Comparison of ENCODE assay signal across 23 cellular contexts in the genomic region with DNA sequence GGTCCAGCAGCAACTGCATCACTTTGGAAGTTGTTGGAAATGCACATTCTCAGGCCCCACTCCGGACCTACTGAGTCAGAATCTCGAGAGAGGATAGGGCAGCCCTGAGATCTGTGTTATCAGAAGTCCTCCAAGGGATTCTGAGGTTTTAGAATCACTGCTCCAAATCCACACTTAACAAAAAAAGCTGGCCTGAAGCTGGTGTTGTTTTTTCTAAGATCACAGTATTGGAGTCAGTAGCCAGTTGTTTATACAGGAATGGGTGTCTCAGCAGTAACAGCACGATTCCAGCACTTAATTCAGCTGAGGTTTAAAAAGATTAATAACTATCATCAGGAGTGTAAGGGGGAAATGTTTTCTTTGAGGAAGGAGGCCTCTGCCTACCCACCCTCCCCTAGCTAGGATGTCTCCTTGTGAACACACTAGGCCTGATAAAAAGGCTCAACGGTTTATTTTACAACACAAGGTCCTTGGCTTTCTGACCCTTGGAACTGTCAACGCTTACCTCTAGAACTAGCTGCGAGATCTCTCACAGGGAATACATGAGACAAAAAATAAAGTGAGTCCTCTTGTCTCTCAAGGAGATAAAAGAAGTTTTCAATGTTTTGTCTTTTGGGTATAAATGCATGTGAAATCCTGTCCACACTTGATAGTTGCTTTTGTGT.
"Had no signal": no experiment of that assay in that cellular context is flagged by ENCODE, and none has a peak within 500 bp of the region (broad histone marks: within the 10 kb centered on the region; RNA-seq: fewer than 3 reads in every experiment).

No MANE protein-coding gene starts in this region.

- H3K9me3 ChIP-seq: lower lobe of right lung, testis, vagina had no signal

- H3K9ac ChIP-seq: neural progenitor cell had no signal

- H2AFZ ChIP-seq: neural progenitor cell had no signal

- H3K36me3 Mint-ChIP-seq: activated naive CD4-positive, alpha-beta T cell treated with anti-CD3 and anti-CD28 coated beads, Interleukin-2, amount 10 ng/mL, durations not matched to agents 7 days and 5 days had no signal

- ATAC-seq: activated T-cell treated with anti-CD3 and anti-CD28 coated beads, Interleukin-2, amount 50 U/mL, for 72 hours; heart right ventricle; left lobe of liver; naive thymus-derived CD4-positive, alpha-beta T cell; sciatic nerve had no signal

- H3K27ac Mint-ChIP-seq: activated naive CD4-positive, alpha-beta T cell treated with anti-CD3 and anti-CD28 coated beads, Interleukin-2, amount 10 ng/mL, durations not matched to agents 7 days and 5 days; activated T-cell treated with anti-CD3 and anti-CD28 coated beads, Interleukin-2, amount 50 U/mL, for 72 hours had no signal

- H3K36me3 ChIP-seq: heart right ventricle, lower lobe of right lung, neural progenitor cell, vagina had no signal

- H3K4me3 ChIP-seq: coronary artery, heart right ventricle, lower lobe of right lung, neural progenitor cell, smooth muscle cell, testis, vagina had no signal

- H3K4me3 Mint-ChIP-seq: activated naive CD4-positive, alpha-beta T cell treated with anti-CD3 and anti-CD28 coated beads, Interleukin-2, amount 10 ng/mL, durations not matched to agents 7 days and 5 days; activated T-cell treated with anti-CD3 and anti-CD28 coated beads, Interleukin-2, amount 50 U/mL, for 72 hours had no signal

- H3K4me2 ChIP-seq: neural progenitor cell, smooth muscle cell had no signal

- DNase-seq: activated CD4-positive, alpha-beta T cell treated with anti-CD3 and anti-CD28 coated beads, Interleukin-2, amount 50 U/mL, for 48 hours; activated effector memory CD4-positive, alpha-beta T cell treated with anti-CD3 and anti-CD28 coated beads, Interleukin-2, amount 50 U/mL, for 16 hours; activated naive CD4-positive, alpha-beta T cell treated with anti-CD3 and anti-CD28 coated beads, Interleukin-2, amount 10 ng/mL, durations not matched to agents 7 days and 5 days; activated T-cell treated with anti-CD3 and anti-CD28 coated beads, Interleukin-2, amount 50 U/mL, for 72 hours; amygdala; cerebellar nuclear complex; foreskin fibroblast; heart right ventricle; lower lobe of right lung; mesendoderm; posterior cingulate gyrus; stimulated activated CD4-positive, alpha-beta T cell treated with anti-CD3 and anti-CD28 coated beads, Interleukin-15, amount 100 ng/mL, for 24 hours; T-helper 9 cell; testis; trophoblast cell had no signal

- H3K27me3 ChIP-seq: heart right ventricle, neural progenitor cell, testis, vagina had no signal

- H3K27ac ChIP-seq: coronary artery, epithelial cell of prostate, heart right ventricle, lower lobe of right lung, neural progenitor cell, testis, vagina had no signal
